23 cellular contexts compared by ENCODE assay signal in genomic region chr11:43693731-43694130, GRCh38.
"Had no signal": no experiment of that assay in that cellular context is flagged by ENCODE, and none has a peak within 500 bp of the region (broad histone marks: within the 10 kb centered on the region; RNA-seq: fewer than 3 reads in every experiment).

No MANE protein-coding gene starts in this region.

- H3K9me3 Mint-ChIP-seq: activated CD4-positive, alpha-beta memory T cell treated with anti-CD3 and anti-CD28 coated beads, Interleukin-2, amount 10 ng/mL, durations not matched to agents 7 days and 5 days; activated naive CD4-positive, alpha-beta T cell treated with anti-CD3 and anti-CD28 coated beads, Interleukin-2, amount 10 ng/mL, durations not matched to agents 7 days and 5 days; activated T-cell treated with anti-CD3 and anti-CD28 coated beads, Interleukin-2, amount 50 U/mL, for 72 hours; endodermal cell; memory B cell; stimulated activated naive CD8-positive, alpha-beta T cell treated with anti-CD3 and anti-CD28 coated beads, Interleukin-15, amount 100 ng/mL, for 72 hours had no signal

- H3K27me3 ChIP-seq: colonic mucosa, gastroesophageal sphincter, neutrophil, pancreas, tibial artery had no signal

- H3K4me3 Mint-ChIP-seq: activated CD4-positive, alpha-beta memory T cell treated with anti-CD3 and anti-CD28 coated beads, Interleukin-2, amount 10 ng/mL, durations not matched to agents 7 days and 5 days; activated naive CD4-positive, alpha-beta T cell treated with anti-CD3 and anti-CD28 coated beads, Interleukin-2, amount 10 ng/mL, durations not matched to agents 7 days and 5 days; activated T-cell treated with anti-CD3 and anti-CD28 coated beads, Interleukin-2, amount 50 U/mL, for 72 hours; endodermal cell; memory B cell; nephron; stimulated activated naive CD8-positive, alpha-beta T cell treated with anti-CD3 and anti-CD28 coated beads, Interleukin-15, amount 100 ng/mL, for 72 hours had no signal

- ATAC-seq: activated T-cell treated with anti-CD3 and anti-CD28 coated beads, Interleukin-2, amount 50 U/mL, for 72 hours; gastroesophageal sphincter; left colon; pancreas; psoas muscle; stimulated activated naive CD8-positive, alpha-beta T cell treated with anti-CD3 and anti-CD28 coated beads, Interleukin-15, amount 100 ng/mL, for 72 hours had no signal

- H3K27ac Mint-ChIP-seq: activated CD4-positive, alpha-beta memory T cell treated with anti-CD3 and anti-CD28 coated beads, Interleukin-2, amount 10 ng/mL, durations not matched to agents 7 days and 5 days; activated naive CD4-positive, alpha-beta T cell treated with anti-CD3 and anti-CD28 coated beads, Interleukin-2, amount 10 ng/mL, durations not matched to agents 7 days and 5 days; activated T-cell treated with anti-CD3 and anti-CD28 coated beads, Interleukin-2, amount 50 U/mL, for 72 hours; endodermal cell; memory B cell; nephron; stimulated activated naive CD8-positive, alpha-beta T cell treated with anti-CD3 and anti-CD28 coated beads, Interleukin-15, amount 100 ng/mL, for 72 hours had no signal

- H3K4me1 Mint-ChIP-seq: nephron had no signal

- H3K9me3 ChIP-seq: colonic mucosa, gastroesophageal sphincter, neutrophil, pancreas, psoas muscle, tibial artery had no signal

- H3K27me3 Mint-ChIP-seq: activated CD4-positive, alpha-beta memory T cell treated with anti-CD3 and anti-CD28 coated beads, Interleukin-2, amount 10 ng/mL, durations not matched to agents 7 days and 5 days; activated naive CD4-positive, alpha-beta T cell treated with anti-CD3 and anti-CD28 coated beads, Interleukin-2, amount 10 ng/mL, durations not matched to agents 7 days and 5 days; memory B cell; stimulated activated naive CD8-positive, alpha-beta T cell treated with anti-CD3 and anti-CD28 coated beads, Interleukin-15, amount 100 ng/mL, for 72 hours had no signal

- H3K36me3 ChIP-seq: colonic mucosa, gastroesophageal sphincter, neutrophil, pancreas had no signal

- H3K4me3 ChIP-seq: colonic mucosa, gastroesophageal sphincter, pancreas, psoas muscle, tibial artery had no signal

- H3K27ac ChIP-seq: colonic mucosa, gastroesophageal sphincter, pancreas, psoas muscle, tibial artery had no signal

- DNase-seq: activated CD4-positive, alpha-beta memory T cell treated with anti-CD3 and anti-CD28 coated beads, Interleukin-2, amount 10 ng/mL, durations not matched to agents 7 days and 5 days; activated CD4-positive, alpha-beta T cell treated with anti-CD3 and anti-CD28 coated beads for 4 hours; activated CD4-positive, CD25-positive, alpha-beta regulatory T cell; activated effector memory CD4-positive, alpha-beta T cell treated with Interleukin-2 at 50 U/mL for 16 hours; activated naive CD4-positive, alpha-beta T cell treated with anti-CD3 and anti-CD28 coated beads, Interleukin-2, amount 10 ng/mL, durations not matched to agents 7 days and 5 days; activated T-cell treated with anti-CD3 and anti-CD28 coated beads, Interleukin-2, amount 50 U/mL, for 72 hours; amygdala; colonic mucosa; endodermal cell; head of caudate nucleus; islet precursor cell; left colon; pancreas; psoas muscle; right cardiac atrium; stimulated activated CD4-positive, alpha-beta T cell treated with anti-CD3 and anti-CD28 coated beads, Interleukin-12 subunit alpha, Interleukin-12 subunit beta, amount 100 ng/mL, for 4 hours; stimulated activated naive CD8-positive, alpha-beta T cell treated with anti-CD3 and anti-CD28 coated beads, Interleukin-15, amount 100 ng/mL, for 72 hours; tibial artery had no signal

- H3K4me1 ChIP-seq: colonic mucosa, gastroesophageal sphincter, tibial artery had no signal

- FAIRE-seq: bronchial epithelial cell, pancreas had no signal
